In genomic region chr9:120531683-120532300, GRCh38 we compare ENCODE assay signal across 8 cellular contexts. TPM values are rescaled to one million over a fixed set of nuclear protein-coding genes. Genes with fewer than 3 reads are reported as not detected.
A peak's percentile ranks its signal among the peaks of the same experiment; 100 is the strongest.
DNase-seq lines count a peak whose midpoint lies in the region; ATAC-seq, FAIRE-seq and TF ChIP-seq lines count a peak whose summit lies in the region.

No MANE protein-coding gene starts in this region.

- H3K4me3 ChIP-seq in DND-41 (ENCODE audit: low read depth in 1 of 2, low read length in 2 of 2) (no peak overlapping the region), fibroblast of the aortic adventitia (ENCODE audit: low read depth, low read length) (no peak overlapping the region), small intestine (ENCODE audit: low read depth in 1 of 2, low read length in 2 of 2) (no peak overlapping the region), neuronal stem cell (ENCODE audit: low read length in 2 of 2) (no peak overlapping the region)

- no peak overlapping the region for H2BK15ac ChIP-seq in neuronal stem cell (ENCODE audit: low read length)

- H3K27me3 ChIP-seq in DND-41 (ENCODE audit: insufficient read depth, low read length, poor library complexity) (no peaks in the 10 kb centered on the region), small intestine (ENCODE audit: control insufficient read depth in 2 of 2, insufficient read depth in 2 of 2, low read length in 2 of 2) (no peaks in the 10 kb centered on the region), neuronal stem cell (ENCODE audit: control insufficient read depth in 3 of 3, insufficient read depth in 3 of 3, low read depth in 1 of 3, low read length in 3 of 3) (no peaks in the 10 kb centered on the region)

- H2AK5ac ChIP-seq in neuronal stem cell (ENCODE audit: low read depth, low read length): no peak overlapping the region

- H3K79me2 ChIP-seq in DND-41 (ENCODE audit: insufficient read depth, low read length): no peaks in the 10 kb centered on the region

- peaks cover 89% of the 10 kb centered on the region for H3K36me3 ChIP-seq in DND-41 (ENCODE audit: insufficient read depth, low read length)
- peaks cover 18 to 23% of the 10 kb centered on the region in 2 donors for H3K36me3 ChIP-seq in small intestine (ENCODE audit: control insufficient read depth in 2 of 2, insufficient read depth in 2 of 2, low read length in 2 of 2)
- peaks cover 43 to 97% of the 10 kb centered on the region in 2 donors for H3K36me3 ChIP-seq in neuronal stem cell (replicated peaks in 1 of 2; ENCODE audit: control insufficient read depth in 2 of 2, insufficient read depth in 2 of 2, low read length in 2 of 2)

- DNase-seq in DND-41 (peak; percentile 16), HuH-7.5 (ENCODE audit: low spot score) (peak; percentile 29), RKO (ENCODE audit: low spot score) (peak; percentile 38), fibroblast of the aortic adventitia (ENCODE audit: low read depth) (peak; percentile 36), small intestine (peak; percentile 68), NCI-H187 treated with DMSO at 0.1 percent for 48 hours (lab: John Stamatoyannopoulos, UW) (no peak), neuronal stem cell (ENCODE audit: low spot score) (no peak)

- no peak overlapping the region for H2BK12ac ChIP-seq in neuronal stem cell (ENCODE audit: low read length)

- ATAC-seq in DND-41 (ENCODE audit: insufficient read depth, low read depth) (peak; percentile 78), GM21717 (IDR thresholded peaks at IDR 0.05; ENCODE audit: unreplicated experiment) (no peak)

- H4K8ac ChIP-seq in neuronal stem cell (ENCODE audit: low read depth, low read length): no peak overlapping the region

- H3K4me2 ChIP-seq in DND-41 (ENCODE audit: insufficient read depth, low read length) (no peak overlapping the region), neuronal stem cell (ENCODE audit: insufficient read depth, low read length, poor library complexity, severe bottlenecking) (no peak overlapping the region)

- H3K27ac ChIP-seq in DND-41 (ENCODE audit: low read length) (no peak overlapping the region), small intestine (ENCODE audit: low read depth in 1 of 2, low read length in 1 of 2) (peak overlapping the region; percentile 16 to 75), neuronal stem cell (replicated peaks; ENCODE audit: low read length) (no peak overlapping the region)

- no peak overlapping the region for H2BK120ac ChIP-seq in neuronal stem cell (ENCODE audit: low read depth, low read length)

- H3K4me1 ChIP-seq in DND-41 (ENCODE audit: insufficient read depth, low read length) (no peaks in the 10 kb centered on the region), small intestine (ENCODE audit: control insufficient read depth in 2 of 2, insufficient read depth in 1 of 2, low read depth in 1 of 2, low read length in 1 of 2) (peaks cover 0 to 2% of the 10 kb centered on the region in 2 donors), neuronal stem cell (ENCODE audit: control insufficient read depth in 2 of 2, insufficient read depth in 1 of 2, low read depth in 1 of 2, low read length in 2 of 2) (peaks cover 0 to 5% of the 10 kb centered on the region in 2 donors)

- no peak overlapping the region for H2BK5ac ChIP-seq in neuronal stem cell (ENCODE audit: low read length)

- no peaks in the 10 kb centered on the region for H3K79me1 ChIP-seq in neuronal stem cell (ENCODE audit: low read depth, low read length)

- no peak overlapping the region for H3K23ac ChIP-seq in neuronal stem cell (ENCODE audit: low read depth, low read length, poor library complexity)

- no peak overlapping the region for H3K14ac ChIP-seq in neuronal stem cell (ENCODE audit: low read length)

- no peaks in the 10 kb centered on the region; the same call in 1 of the 2 replicates for H4K20me1 ChIP-seq in DND-41 (ENCODE audit: insufficient read depth, low read length)

- H3K4ac ChIP-seq in neuronal stem cell (ENCODE audit: low read length): no peak overlapping the region

- no peak overlapping the region for H3K9ac ChIP-seq in DND-41 (ENCODE audit: low read depth, low read length)
- no peak overlapping the region for H3K9ac ChIP-seq in neuronal stem cell (ENCODE audit: low read depth, low read length, poor library complexity)

- 77 to 83% (median 78%) methylated on average over 2 of the region's 2 CpGs for WGBS in small intestine, 3 donors
- WGBS in neuronal stem cell (ENCODE audit: extremely low coverage in 2 of 2, insufficient read length in 2 of 2, insufficient replicate concordance in 1 of 2), 2 donors: no CpG with 5 or more reads among the region's 2 CpGs

- H3K9me3 ChIP-seq in DND-41 (ENCODE audit: insufficient read depth, low read length, severe bottlenecking): no peaks in the 10 kb centered on the region
- H3K9me3 ChIP-seq in small intestine (ENCODE audit: control insufficient read depth, low read depth): no peaks in the 10 kb centered on the region
- H3K9me3 ChIP-seq in neuronal stem cell (replicated peaks in 1 of 2; ENCODE audit: control insufficient read depth in 2 of 2, insufficient read depth in 1 of 2, low read depth in 1 of 2, low read length in 2 of 2): no peaks in the 10 kb centered on the region

- H2AFZ ChIP-seq in DND-41 (ENCODE audit: low read depth, low read length) (no peak overlapping the region), neuronal stem cell (ENCODE audit: low read length) (no peak overlapping the region)

- H4K91ac ChIP-seq in neuronal stem cell (ENCODE audit: low read depth, low read length, poor library complexity): no peak overlapping the region

- H3K18ac ChIP-seq in neuronal stem cell (ENCODE audit: low read length): no peak overlapping the region

- peak; percentile 49 for TF ChIP-seq CTCF in DND-41 (IDR thresholded peaks at IDR 0.05; ENCODE audit: borderline replicate concordance, extremely low read depth, low read length, poor library complexity, severe bottlenecking)
- TF ChIP-seq CTCF in fibroblast of the aortic adventitia (IDR thresholded peaks at IDR 0.05; ENCODE audit: insufficient read depth, low read length): peak; percentile 46

- FAIRE-seq in small intestine (lab: Jason Lieb, UNC): no peak

RNA-seq across cellular contexts. Expression of gene CDK5RAP2, which starts 48.2 kb away (rescaled TPM):
- 36.8 and 66.6 TPM in 2 replicates for total RNA-seq in fibroblast of the aortic adventitia (ENCODE audit: low replicate concordance)
- polyA plus RNA-seq in small intestine: 10 to 100 TPM; 15.7 to 20.1 (median 17.7) TPM
- polyA plus RNA-seq in neuronal stem cell (2013, experiment 1 of 2): 34.3 TPM
- polyA plus RNA-seq in neuronal stem cell (2013, experiment 2 of 2): 34.0 TPM

Comparison
In these comparisons a context has a peak if more than half of its experiments do, and no peak if none do; other contexts are left out.
1. DNase-seq: peak in DND-41 (single experiment), HuH-7.5 (single experiment), RKO (single experiment), fibroblast of the aortic adventitia (single experiment) and small intestine (single experiment); none in NCI-H187 treated with DMSO at 0.1 percent for 48 hours (single experiment) and neuronal stem cell (single experiment).
2. H3K27ac ChIP-seq: peak in small intestine (2 of 2); none in DND-41 (single experiment) and neuronal stem cell (single experiment).